Comparison of ENCODE assay signal across 12 cellular contexts in genomic region chr13:94188173-94188869, GRCh38.
"Had no signal": no experiment of that assay in that cellular context is flagged by ENCODE, and none has a peak within 500 bp of the region (broad histone marks: within the 10 kb centered on the region; RNA-seq: fewer than 3 reads in every experiment).

No MANE protein-coding gene starts in this region.

- H3K4me3 ChIP-seq: gastroesophageal sphincter, left lung, prostate gland, smooth muscle cell, suprapubic skin had no signal

- H3K36me3 ChIP-seq: gastroesophageal sphincter, left lung, prostate gland, suprapubic skin had no signal

- H3K27ac ChIP-seq: gastroesophageal sphincter, left lung, prostate gland, suprapubic skin had no signal

- H3K4me2 ChIP-seq: smooth muscle cell had no signal

- H3K4me1 ChIP-seq: gastroesophageal sphincter, left lung, prostate gland, suprapubic skin had no signal

- H3K27me3 ChIP-seq: gastroesophageal sphincter, left lung, suprapubic skin had no signal

- DNase-seq: activated naive CD4-positive, alpha-beta T cell treated with anti-CD3 and anti-CD28 coated beads for 36 hours; activated naive CD8-positive, alpha-beta T cell treated with anti-CD3 and anti-CD28 coated beads, Interleukin-2, amount 50 U/mL, for 24 hours; aorta; kidney; left lung; mammary epithelial cell; right cardiac atrium; trophoblast cell had no signal

- H3K9me3 ChIP-seq: gastroesophageal sphincter, left lung, prostate gland, suprapubic skin had no signal
